Comparison of ENCODE assay signal across 10 cellular contexts in genomic region chr2:38498039-38498438, GRCh38.
DNase-seq lines count a peak whose midpoint lies in the region; ATAC-seq and TF ChIP-seq lines count a peak whose summit lies in the region.
"Had no signal": no experiment of that assay in that cellular context is flagged by ENCODE, and none has a peak within 500 bp of the region (broad histone marks: within the 10 kb centered on the region; RNA-seq: fewer than 3 reads in every experiment).

No MANE protein-coding gene starts in this region.

- H3K27ac ChIP-seq in psoas muscle: peak overlapping the region; percentile 80

- H3K4me1 ChIP-seq in psoas muscle: peaks cover 55% of the 10 kb centered on the region

- intact Hi-C loops in psoas muscle (cut with DNase I): no loop called here

- ATAC-seq in HG02885 (IDR thresholded peaks at IDR 0.05; ENCODE audit: poor library complexity, unreplicated experiment) (peak; percentile 68), psoas muscle (no peak), HG03159 (IDR thresholded peaks at IDR 0.05; ENCODE audit: unreplicated experiment) (no peak)

- peak; percentile 43 for DNase-seq in NCI-H1092 treated with DMSO at 0.1 percent for 48 hours (lab: John Stamatoyannopoulos, UW)
- DNase-seq in NCI-H1092 (lab: John Stamatoyannopoulos, UW): no peak
- DNase-seq in NCI-H69 (lab: John Stamatoyannopoulos, UW): peak; percentile 77
- no peak for DNase-seq in psoas muscle
- no peak for DNase-seq in GM19240 (ENCODE audit: insufficient read length, low spot score)
- DNase-seq in NCI-H510A treated with DMSO at 0.1 percent for 48 hours (lab: John Stamatoyannopoulos, UW): no peak
- DNase-seq: T-helper 9 cell had no signal

- TF ChIP-seq CTCF in psoas muscle (IDR thresholded peaks at IDR 0.05): no peak

- WGBS in psoas muscle, 3 donors: 49 to 77% (median 60%) methylated on average over 3 of the region's 3 CpGs

- H3K9me3 ChIP-seq in psoas muscle: no peaks in the 10 kb centered on the region

- no peaks in the 10 kb centered on the region for H3K36me3 ChIP-seq in psoas muscle (ENCODE audit: insufficient read depth in 1 of 2, low read depth in 1 of 2)

- no peaks in the 10 kb centered on the region for H3K27me3 ChIP-seq in psoas muscle (ENCODE audit: insufficient read depth in 3 of 3, low read length in 2 of 3)

- no peak overlapping the region for H3K4me3 ChIP-seq in psoas muscle
- H3K4me3 ChIP-seq: lung had no signal

Comparison
In these comparisons a context has a peak if more than half of its experiments do, and no peak if none do; other contexts are left out.
1. DNase-seq: peak in NCI-H1092 treated with DMSO at 0.1 percent for 48 hours (single experiment) and NCI-H69 (single experiment); none in NCI-H1092 (single experiment), psoas muscle (0 of 2), GM19240 (single experiment) and NCI-H510A treated with DMSO at 0.1 percent for 48 hours (single experiment).